ENCODE assay signal across 8 cellular contexts in the genomic region with DNA sequence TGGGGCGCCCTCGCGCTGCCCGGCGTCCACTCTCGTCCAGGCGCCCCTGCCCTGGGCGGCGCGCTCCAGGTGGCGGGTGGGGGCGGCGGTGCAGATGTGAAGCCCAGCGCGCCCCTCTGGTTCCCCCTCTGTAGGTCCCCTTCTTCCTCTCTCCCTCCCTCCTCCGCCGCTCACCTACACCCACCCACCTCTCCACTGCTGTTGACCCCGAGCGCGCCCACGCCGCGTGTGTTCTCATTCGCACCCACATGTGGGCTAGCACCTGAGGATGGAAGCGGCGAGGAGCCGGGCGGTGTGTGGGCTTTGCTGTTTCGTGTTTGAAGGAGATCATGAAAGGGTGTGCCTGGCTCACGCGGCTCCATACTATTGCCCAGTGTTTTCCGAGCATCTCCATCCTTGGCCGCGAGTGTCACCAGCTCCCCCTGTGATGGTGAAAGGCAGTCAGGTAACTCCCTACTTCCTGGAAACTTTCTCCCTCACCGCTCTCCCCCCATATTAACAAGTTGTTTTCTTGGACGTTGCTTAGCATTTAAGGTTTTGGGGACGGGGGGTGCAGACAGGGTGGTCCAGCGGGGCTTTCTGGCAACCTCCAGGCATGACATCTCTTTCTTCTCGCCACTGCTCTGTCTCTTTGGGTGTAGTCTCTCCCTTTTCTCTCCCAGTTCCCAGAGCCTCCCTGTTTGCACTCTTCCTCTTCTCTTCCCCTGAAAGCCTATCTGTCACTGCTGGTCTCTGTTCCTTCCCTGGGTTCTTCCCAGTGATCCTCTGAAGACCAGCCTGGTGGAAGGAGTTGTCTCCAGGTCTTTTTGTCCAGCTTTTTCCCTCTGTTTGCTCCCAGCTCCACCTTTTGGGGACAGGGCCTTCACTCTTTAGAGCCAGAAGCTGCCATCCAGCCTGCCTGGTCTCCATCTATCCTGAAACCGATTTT. TPM values are rescaled to one million over a fixed set of nuclear protein-coding genes. Genes with fewer than 3 reads are reported as not detected.
DNase-seq lines count a peak whose midpoint lies in the region; ATAC-seq, FAIRE-seq and TF ChIP-seq lines count a peak whose summit lies in the region.

No MANE protein-coding gene starts in this region.

- H3K9me3 ChIP-seq in gastroesophageal sphincter = no peaks in the 10 kb centered on the region
- H3K9me3 ChIP-seq in gastrocnemius medialis = no peaks in the 10 kb centered on the region

- H3K27ac ChIP-seq in gastroesophageal sphincter = peak overlapping the region; percentile 69 to 97 (median 94)
- peak overlapping the region in 3 of 4 donors; percentile 23 to 62 (median 27) for H3K27ac ChIP-seq in gastrocnemius medialis

- intact Hi-C loops in gastrocnemius medialis (cut with DNase I; ENCODE audit: low total_unique reads) = loop anchor here (10.0 kb wide), 1 partner anchor 210 kb away; no protein-coding TSS in a partner anchor

- TF ChIP-seq CTCF in gastroesophageal sphincter (IDR thresholded peaks at IDR 0.05) = no peak
- no peak for TF ChIP-seq CTCF in gastrocnemius medialis (IDR thresholded peaks at IDR 0.05 in 4 of 5, conservative IDR thresholded peaks at IDR 0.05 in 1 of 5)

- peak overlapping the region; percentile 86 to 97 for H3K4me3 ChIP-seq in gastroesophageal sphincter
- H3K4me3 ChIP-seq in gastrocnemius medialis = peak overlapping the region; percentile 20 to 58 (median 38)

- in situ Hi-C loops in gastrocnemius medialis (cut with MboI; ENCODE audit: low sequenced_read_pairs in 4 of 4) = loop anchor here (5.0 to 25.0 kb wide), 4 partner anchors 208 to 530 kb away; no protein-coding TSS in a partner anchor

- no peak for FAIRE-seq in GM12891 (lab: Jason Lieb, UNC)

- H3K27me3 ChIP-seq in gastroesophageal sphincter (peaks cover 12% of the 10 kb centered on the region), gastrocnemius medialis (peaks cover 50 to 55% (median 51%) of the 10 kb centered on the region in 3 donors)

- DNase-seq in H4 (ENCODE audit: low spot score) (peak; percentile 27), gastrocnemius medialis (no peak), GM12891 (ENCODE audit: insufficient read length, low spot score) (no peak), DMS53 treated with DMSO at 0.1 percent for 48 hours (lab: John Stamatoyannopoulos, UW; ENCODE audit: unreplicated experiment) (no peak), GOT3 (lab: John Stamatoyannopoulos, UW) (no peak)

- TF ChIP-seq POLR2A in gastroesophageal sphincter (IDR thresholded peaks at IDR 0.05) (peak in 1 of 2 donors; percentile 16), gastrocnemius medialis (IDR thresholded peaks at IDR 0.05) (no peak), GM12891 (IDR thresholded peaks at IDR 0.05; ENCODE audit: low read depth, low read length) (no peak)

- ATAC-seq in SK-N-SH treated with all-trans-retinoic acid at 6 μM for 48 hours (peak; percentile 18; the same call in 1 of the 3 replicates), gastroesophageal sphincter (peak; percentile 17), gastrocnemius medialis (no peak), HG03135 (IDR thresholded peaks at IDR 0.05; ENCODE audit: unreplicated experiment) (no peak)

- H3K4me1 ChIP-seq in gastroesophageal sphincter (peaks cover 4 to 65% (median 14%) of the 10 kb centered on the region in 3 donors), gastrocnemius medialis (peaks cover 5 to 6% of the 10 kb centered on the region in 2 donors)

- H3K36me3 ChIP-seq in gastroesophageal sphincter (no peaks in the 10 kb centered on the region), gastrocnemius medialis (no peaks in the 10 kb centered on the region)

- 13% methylated on average over 13 of the region's 40 CpGs; no CpG with 5 or more reads in 1 of the 2 donors for WGBS in gastroesophageal sphincter (ENCODE audit: low coverage in 1 of 2), 2 donors

- TF ChIP-seq EP300 in gastroesophageal sphincter (IDR thresholded peaks at IDR 0.05) = no peak

TF ChIP-seq in SK-N-SH treated with all-trans-retinoic acid at 6 μM for 48 hours, 23 proteins besides CTCF, POLR2A, EP300 and RAD21:
- TF ChIP-seq TCF4 (CRISPR knock-in tag; IDR thresholded peaks at IDR 0.05; ENCODE audit: borderline replicate concordance) (no peak), ZFP3 (CRISPR knock-in tag; IDR thresholded peaks at IDR 0.05) (no peak), SNAI2 (CRISPR knock-in tag; IDR thresholded peaks at IDR 0.05) (no peak), ISL1 (CRISPR knock-in tag; IDR thresholded peaks at IDR 0.05) (no peak), ZNF565 (CRISPR knock-in tag; conservative IDR thresholded peaks at IDR 0.05; ENCODE audit: low read depth) (no peak)

TF ChIP-seq in GM12891, 5 proteins besides CTCF, POLR2A, EP300 and RAD21:
- TF ChIP-seq TAF1 (IDR thresholded peaks at IDR 0.05; ENCODE audit: low read depth, low read length) (no peak), SPI1 (IDR thresholded peaks at IDR 0.05; ENCODE audit: low read depth, low read length) (no peak), POLR2AphosphoS5 (IDR thresholded peaks at IDR 0.05; ENCODE audit: low read depth, low read length) (no peak), PAX5 (IDR thresholded peaks at IDR 0.05; ENCODE audit: insufficient read depth, low read length, severe bottlenecking) (no peak), POU2F2 (IDR thresholded peaks at IDR 0.05; ENCODE audit: low read depth, low read length) (no peak)

RNA-seq across cellular contexts. Expression of a gene that starts 1.6 kb away (rescaled TPM):
- 1.5 TPM in 2 replicates for total RNA-seq in H4 (2014; rRNA removed; shearing (Covaris generic))
- 10 to 100 TPM; 22.9 to 96.2 (median 41.4) TPM for total RNA-seq in gastroesophageal sphincter
- 1 to 10 TPM in 2 of 4 donors, under 1 TPM in 2; 0.80 to 1.8 (median 0.91) TPM for total RNA-seq in gastrocnemius medialis
- 0.13 TPM for polyA plus RNA-seq in GM12891 (2012; ENCODE audit: low read depth, missing spikeins)

RNA-seq across cellular contexts. Expression of a gene that starts 50.1 kb away (rescaled TPM):
- total RNA-seq in H4 (2014; rRNA removed; shearing (Covaris generic)) = 25.7 and 32.4 TPM in 2 replicates
- total RNA-seq in gastroesophageal sphincter (10 to 100 TPM; 26.1 to 30.4 (median 27.9) TPM), gastrocnemius medialis (10 to 100 TPM; 11.5 to 13.5 (median 12.4) TPM)
- 9.8 TPM for polyA plus RNA-seq in GM12891 (2012; ENCODE audit: low read depth, missing spikeins)

Comparison
In these comparisons a context has a peak if more than half of its experiments do, and no peak if none do; other contexts are left out.
1. ATAC-seq: peak in SK-N-SH treated with all-trans-retinoic acid at 6 μM for 48 hours (single experiment) and gastroesophageal sphincter (single experiment); none in gastrocnemius medialis (0 of 2) and HG03135 (single experiment).